Comparison of ENCODE assay signal across 2 cellular contexts in genomic region chr14:67620217-67620789, GRCh38.
TF ChIP-seq lines count a peak whose summit lies in the region.

No MANE protein-coding gene starts in this region.

TF ChIP-seq in K562, 482 proteins besides CTCF, POLR2A, EP300 and RAD21:
- TF ChIP-seq SMAD2 (IDR thresholded peaks at IDR 0.05; ENCODE audit: low read depth, low read length) (no peak), THAP12 (CRISPR knock-in tag; IDR thresholded peaks at IDR 0.05) (no peak), AFF1 (IDR thresholded peaks at IDR 0.05; ENCODE audit: low read depth in 1 of 2, partially characterized antibody in 2 of 2) (no peak), SPI1 (IDR thresholded peaks at IDR 0.05; ENCODE audit: borderline replicate concordance, low read depth, low read length) (peak; percentile 43; the same call in 1 of the 2 replicates), RUNX1 (IDR thresholded peaks at IDR 0.05; ENCODE audit: low read depth) (no peak), DMBX1 (CRISPR knock-in tag; IDR thresholded peaks at IDR 0.05; ENCODE audit: borderline replicate concordance) (no peak), PHF8 (IDR thresholded peaks at IDR 0.05; ENCODE audit: borderline replicate concordance, low read length) (no peak), PBX2 (CRISPR knock-in tag; IDR thresholded peaks at IDR 0.05; ENCODE audit: low read depth) (no peak), PBX2 (tag; conservative IDR thresholded peaks at IDR 0.05; ENCODE audit: low read depth) (no peak), KDM1A (IDR thresholded peaks at IDR 0.05) (0 out of 4 replicates have a peak, but pooled peaks of 1 of the 2 experiments have one; percentile 13)
- TF ChIP-seq, protein P1, sequence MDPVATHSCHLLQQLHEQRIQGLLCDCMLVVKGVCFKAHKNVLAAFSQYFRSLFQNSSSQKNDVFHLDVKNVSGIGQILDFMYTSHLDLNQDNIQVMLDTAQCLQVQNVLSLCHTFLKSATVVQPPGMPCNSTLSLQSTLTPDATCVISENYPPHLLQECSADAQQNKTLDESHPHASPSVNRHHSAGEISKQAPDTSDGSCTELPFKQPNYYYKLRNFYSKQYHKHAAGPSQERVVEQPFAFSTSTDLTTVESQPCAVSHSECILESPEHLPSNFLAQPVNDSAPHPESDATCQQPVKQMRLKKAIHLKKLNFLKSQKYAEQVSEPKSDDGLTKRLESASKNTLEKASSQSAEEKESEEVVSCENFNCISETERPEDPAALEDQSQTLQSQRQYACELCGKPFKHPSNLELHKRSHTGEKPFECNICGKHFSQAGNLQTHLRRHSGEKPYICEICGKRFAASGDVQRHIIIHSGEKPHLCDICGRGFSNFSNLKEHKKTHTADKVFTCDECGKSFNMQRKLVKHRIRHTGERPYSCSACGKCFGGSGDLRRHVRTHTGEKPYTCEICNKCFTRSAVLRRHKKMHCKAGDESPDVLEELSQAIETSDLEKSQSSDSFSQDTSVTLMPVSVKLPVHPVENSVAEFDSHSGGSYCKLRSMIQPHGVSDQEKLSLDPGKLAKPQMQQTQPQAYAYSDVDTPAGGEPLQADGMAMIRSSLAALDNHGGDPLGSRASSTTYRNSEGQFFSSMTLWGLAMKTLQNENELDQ (CRISPR knock-in tag; IDR thresholded peaks at IDR 0.05; ENCODE audit: borderline replicate concordance): no peak

TF ChIP-seq in GM12891, 5 proteins besides CTCF, POLR2A, EP300 and RAD21:
- TF ChIP-seq POLR2AphosphoS5 (IDR thresholded peaks at IDR 0.05; ENCODE audit: low read depth, low read length) (no peak), POU2F2 (IDR thresholded peaks at IDR 0.05; ENCODE audit: low read depth, low read length) (no peak)
